Comparison of ENCODE assay signal across 14 cellular contexts in the genomic region with DNA sequence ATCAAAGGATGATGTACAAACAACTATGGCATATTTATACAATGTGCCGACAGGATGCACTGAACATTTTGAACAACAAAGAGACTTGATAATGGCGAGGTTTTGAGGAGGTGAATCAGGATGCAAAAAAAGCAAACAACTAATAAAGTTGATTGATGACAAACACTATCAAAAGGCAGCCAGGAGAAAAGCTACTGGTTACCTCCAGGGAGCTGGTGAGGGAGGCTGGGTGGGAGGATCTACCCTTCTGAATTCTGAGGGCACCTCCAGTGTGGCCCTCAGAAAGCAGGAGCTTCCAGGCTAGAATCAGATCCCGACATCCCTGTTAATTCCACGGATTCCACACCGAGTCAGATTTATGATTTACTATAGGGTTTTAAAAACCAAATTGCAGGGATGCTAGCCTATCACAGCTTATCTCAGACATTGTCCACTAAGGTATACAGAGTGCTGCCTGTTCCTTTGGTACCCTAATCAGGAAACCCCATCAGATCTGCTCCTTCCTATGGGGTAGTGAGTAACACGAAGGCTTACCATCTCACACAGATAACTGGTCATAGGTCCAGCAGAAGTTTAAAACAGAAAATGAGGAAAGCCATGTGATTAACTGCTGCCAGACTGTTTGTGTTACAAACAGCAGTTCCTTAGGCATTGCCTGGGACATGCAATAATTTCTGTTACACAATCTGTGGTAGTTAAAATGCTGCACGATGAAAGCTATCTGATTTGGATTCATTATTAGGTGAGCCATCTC. TPM values are rescaled to one million over a fixed set of nuclear protein-coding genes. Genes with fewer than 3 reads are reported as not detected.
DNase-seq lines count a peak whose midpoint lies in the region; ATAC-seq and TF ChIP-seq lines count a peak whose summit lies in the region.
"Had no signal": no experiment of that assay in that cellular context is flagged by ENCODE, and none has a peak within 500 bp of the region (broad histone marks: within the 10 kb centered on the region; RNA-seq: fewer than 3 reads in every experiment).

No MANE protein-coding gene starts in this region.

- H3K4me2 ChIP-seq in mesenchymal stem cell (ENCODE audit: low read length, poor library complexity, severe bottlenecking): no peak overlapping the region

- no peak for TF ChIP-seq CTCF in AG04450 (IDR thresholded peaks at IDR 0.05; ENCODE audit: low read depth, low read length)
- TF ChIP-seq CTCF in HEK293 (tag by site-specific recombination; IDR thresholded peaks at IDR 0.05): no peak

- DNase-seq in AG04450 (ENCODE audit: low read depth, low spot score) (peak; percentile 39), amniotic epithelial cell (ENCODE audit: low read depth) (peak; percentile 99), mesenchymal stem cell (peak; percentile 92), GF-D8 (lab: John Stamatoyannopoulos, UW) (no peak), DMS79 (lab: John Stamatoyannopoulos, UW) (no peak), NCI-H510A treated with DMSO at 0.1 percent for 48 hours (lab: John Stamatoyannopoulos, UW) (no peak)
- DNase-seq: activated CD4-positive, alpha-beta T cell treated with anti-CD3 and anti-CD28 coated beads for 48 hours; activated gamma-delta T cell; CD4-positive, alpha-beta T cell; H7; Karpas-422 had no signal

- H3K27me3 ChIP-seq in AG04450 (ENCODE audit: control insufficient read depth, insufficient read depth, low read length) (no peaks in the 10 kb centered on the region), mesenchymal stem cell (ENCODE audit: control insufficient read depth in 1 of 2, insufficient read depth in 1 of 2, low read length in 2 of 2) (no peaks in the 10 kb centered on the region)
- H3K27me3 ChIP-seq: suprapubic skin had no signal

- no peak overlapping the region for H2BK120ac ChIP-seq in mesenchymal stem cell (ENCODE audit: low read depth, low read length)

- no peak overlapping the region for H3K23ac ChIP-seq in mesenchymal stem cell (ENCODE audit: low read length in 2 of 2)

- H3K14ac ChIP-seq in mesenchymal stem cell (ENCODE audit: low read length in 2 of 2): no peak overlapping the region

- H3K36me3 ChIP-seq in HEK293 (ENCODE audit: control insufficient read depth in 2 of 2, insufficient read depth in 1 of 2, low read length in 2 of 2) (no peaks in the 10 kb centered on the region), mesenchymal stem cell (ENCODE audit: control insufficient read depth in 1 of 2, insufficient read depth in 2 of 2, low read depth in 1 of 2, low read length in 2 of 2) (no peaks in the 10 kb centered on the region)
- H3K36me3 ChIP-seq: suprapubic skin had no signal

- no peak overlapping the region for H2AK5ac ChIP-seq in mesenchymal stem cell (ENCODE audit: low read length, severe bottlenecking)

- no peak overlapping the region for H2BK15ac ChIP-seq in mesenchymal stem cell (ENCODE audit: low read depth, poor library complexity, severe bottlenecking)

- H3K4ac ChIP-seq in mesenchymal stem cell (ENCODE audit: low read depth in 1 of 2, low read length in 2 of 2): peak overlapping the region; percentile 29 to 57

- CTCF ChIA-PET in AG04450 (lab: Charles Lee): interaction anchor here (1.6 kb wide), 1 partner anchor 363 kb away, joined by 9 read pairs; no protein-coding TSS in a partner anchor
- CTCF ChIA-PET in HEK293 (lab: Yijun Ruan, JAX): interaction anchor here (1.3 to 1.6 kb wide), 2 partner anchors 121 to 183 kb away, joined by 3 to 6 read pairs; no protein-coding TSS in a partner anchor

- H4K8ac ChIP-seq in mesenchymal stem cell (ENCODE audit: low read length): peak overlapping the region; percentile 12

- H2BK12ac ChIP-seq in mesenchymal stem cell (ENCODE audit: low read length in 2 of 2): peak overlapping the region in 1 of 2 experiments; percentile 67

- H3K4me1 ChIP-seq in HEK293 (ENCODE audit: control insufficient read depth, insufficient read depth, low read length): no peaks in the 10 kb centered on the region
- peaks cover 4% of the 10 kb centered on the region for H3K4me1 ChIP-seq in mesenchymal stem cell (ENCODE audit: control insufficient read depth, insufficient read depth, low read depth, low read length)

- H3K27ac ChIP-seq in AG04450 (ENCODE audit: low read depth, low read length) (peak overlapping the region; percentile 48), HEK293 (ENCODE audit: extremely low read depth, low read depth, low read length) (no peak overlapping the region), mesenchymal stem cell (ENCODE audit: low read length, poor library complexity, severe bottlenecking) (no peak overlapping the region)

- no peaks in the 10 kb centered on the region for H3K79me1 ChIP-seq in mesenchymal stem cell (replicated peaks; ENCODE audit: low read length, poor library complexity, severe bottlenecking)

- H3K18ac ChIP-seq in mesenchymal stem cell (ENCODE audit: low read depth in 1 of 2, low read length in 2 of 2): peak overlapping the region; percentile 3 to 55

- H2BK5ac ChIP-seq in mesenchymal stem cell (ENCODE audit: low read depth, low read length, poor library complexity, severe bottlenecking): no peak overlapping the region

- H4K91ac ChIP-seq in mesenchymal stem cell (ENCODE audit: low read length): no peak overlapping the region

- no peak for ATAC-seq in HG03432 (IDR thresholded peaks at IDR 0.05; ENCODE audit: unreplicated experiment)

- H3K9me3 ChIP-seq in AG04450 (ENCODE audit: control insufficient read depth, insufficient read depth, low read length) (no peaks in the 10 kb centered on the region), HEK293 (ENCODE audit: control insufficient read depth, insufficient read depth, low read depth, low read length) (no peaks in the 10 kb centered on the region), mesenchymal stem cell (ENCODE audit: control insufficient read depth, low read length) (no peaks in the 10 kb centered on the region)
- H3K9me3 ChIP-seq: suprapubic skin had no signal

- POLR2A ChIA-PET in AG04450 (lab: Yijun Ruan, JAX): interaction anchor here (0.6 to 1.5 kb wide), 5 partner anchors 9 to 111 kb away, joined by 3 to 13 read pairs (median 4); partner anchors contain the start of gene USPL1
- POLR2A ChIA-PET in HEK293 (lab: Yijun Ruan, JAX): no interaction called here

- H3K4me3 ChIP-seq in AG04450 (ENCODE audit: low read depth, low read length) (no peak overlapping the region), HEK293 (ENCODE audit: low read depth, low read length) (no peak overlapping the region), mesenchymal stem cell (ENCODE audit: insufficient read depth in 1 of 2, low read depth in 1 of 2, low read length in 2 of 2) (no peak overlapping the region)
- H3K4me3 ChIP-seq: suprapubic skin had no signal

- no peak overlapping the region for H3K9ac ChIP-seq in mesenchymal stem cell (ENCODE audit: low read length)

- H2AFZ ChIP-seq in mesenchymal stem cell (ENCODE audit: low read depth, low read length): no peak overlapping the region

- 37% methylated on average over 5 of the region's 7 CpGs for WGBS in mesenchymal stem cell

TF ChIP-seq in HEK293, 187 proteins besides CTCF, POLR2A, EP300 and RAD21 (continues in another document):
- TF ChIP-seq AEBP2 (tag by site-specific recombination; IDR thresholded peaks at IDR 0.05; ENCODE audit: borderline replicate concordance) (no peak), ZNF133 (tag by site-specific recombination; IDR thresholded peaks at IDR 0.05) (no peak), ZNF596 (tag by site-specific recombination; IDR thresholded peaks at IDR 0.05) (no peak), ZNF157 (tag by site-specific recombination; IDR thresholded peaks at IDR 0.05) (no peak), ZNF114 (tag by site-specific recombination; IDR thresholded peaks at IDR 0.05) (no peak), HOXC10 (CRISPR knock-in tag; IDR thresholded peaks at IDR 0.05) (no peak), ZNF23 (tag by site-specific recombination; IDR thresholded peaks at IDR 0.05; ENCODE audit: borderline replicate concordance) (no peak), ZNF776 (tag by site-specific recombination; IDR thresholded peaks at IDR 0.05; ENCODE audit: borderline replicate concordance) (no peak), SALL2 (tag by site-specific recombination; IDR thresholded peaks at IDR 0.05; ENCODE audit: borderline replicate concordance) (no peak), ZNF335 (tag by site-specific recombination; conservative IDR thresholded peaks at IDR 0.05) (peak; percentile 76), YY2 (tag by site-specific recombination; IDR thresholded peaks at IDR 0.05) (no peak), ZNF654 (tag by site-specific recombination; IDR thresholded peaks at IDR 0.05; ENCODE audit: low read depth) (no peak), ZXDB (tag by site-specific recombination; IDR thresholded peaks at IDR 0.05) (no peak), ZBTB20 (tag by site-specific recombination; IDR thresholded peaks at IDR 0.05) (peak; percentile 51; the same call in 1 of the 2 replicates)

RNA-seq across cellular contexts. Expression of gene ALOX5AP, which starts 53.7 kb away (rescaled TPM):
- 5.2 and 6.4 TPM in 2 replicates for polyA plus RNA-seq in AG04450 (2011; rRNA removed)
- polyA minus RNA-seq in AG04450 (2011; rRNA and poly(A)+ RNA removed): 0.78 and 2.5 TPM in 2 replicates
- 14.2 TPM for polyA plus RNA-seq in mesenchymal stem cell (2013, experiment 1 of 2)
- 15.0 TPM for polyA plus RNA-seq in mesenchymal stem cell (2013, experiment 2 of 2)

Comparison
In these comparisons a context has a peak if more than half of its experiments do, and no peak if none do; other contexts are left out.
1. DNase-seq: peak in AG04450 (single experiment), amniotic epithelial cell (single experiment) and mesenchymal stem cell (single experiment); none in GF-D8 (single experiment), DMS79 (single experiment) and NCI-H510A treated with DMSO at 0.1 percent for 48 hours (single experiment).